ENCODE assay signal across 8 cellular contexts in the genomic region with DNA sequence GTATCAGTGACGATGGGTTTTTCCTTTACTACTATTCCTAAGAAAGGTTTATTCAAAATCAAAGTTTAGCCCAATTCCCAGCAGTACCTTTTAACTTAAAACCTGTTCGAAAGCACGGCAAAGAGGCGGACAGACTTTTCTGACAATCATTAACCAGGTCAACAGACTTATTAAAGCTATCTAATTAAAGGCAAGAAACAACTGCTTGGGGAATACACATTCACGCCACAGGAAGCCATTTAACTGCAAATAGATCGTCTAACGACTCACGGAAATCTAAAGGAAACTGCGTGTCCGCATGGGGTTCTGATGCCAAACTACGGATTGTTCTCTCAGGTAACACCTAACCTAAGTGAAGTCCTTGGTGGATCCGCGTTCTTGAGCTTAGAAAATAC. TPM values are rescaled to one million over a fixed set of nuclear protein-coding genes. Genes with fewer than 3 reads are reported as not detected.
A peak's percentile ranks its signal among the peaks of the same experiment; 100 is the strongest.
DNase-seq lines count a peak whose midpoint lies in the region; ATAC-seq and TF ChIP-seq lines count a peak whose summit lies in the region.

No MANE protein-coding gene starts in this region.

- intact Hi-C loops in CD8-positive, alpha-beta T cell (cut with DNase I, micrococcal nuclease): loop anchor here (1.0 to 10.0 kb wide), 14 partner anchors 8 to 937 kb away; a partner anchor contains a TSS
- intact Hi-C loops in right lobe of liver (cut with DNase I): no loop called here

- H3K36me3 Mint-ChIP-seq in CD8-positive, alpha-beta T cell: peaks cover 20% of the 10 kb centered on the region
- H3K36me3 Mint-ChIP-seq in type B pancreatic cell: no peaks in the 10 kb centered on the region

- H3K4me1 ChIP-seq in CD8-positive, alpha-beta T cell (ENCODE audit: insufficient read depth, low read length): peaks cover 8% of the 10 kb centered on the region
- no peaks in the 10 kb centered on the region for H3K4me1 ChIP-seq in right lobe of liver

- H3K4me3 Mint-ChIP-seq in CD8-positive, alpha-beta T cell: peak overlapping the region; percentile 91
- H3K4me3 Mint-ChIP-seq in type B pancreatic cell: peak overlapping the region; percentile 92

- POLR2A ChIA-PET in CD8-positive, alpha-beta T cell (lab: Charles Lee): interaction anchor here (0.7 to 2.6 kb wide), 12 partner anchors 10 to 1985 kb away, joined by 3 to 14 read pairs (median 4); a partner anchor contains a TSS

- 0% methylated on average over 11 of the region's 13 CpGs for WGBS in right lobe of liver (ENCODE audit: insufficient coverage, low coverage, low lambda C conversion rate, missing lambda C conversion rate)

- no peaks in the 10 kb centered on the region for H3K27me3 Mint-ChIP-seq in CD8-positive, alpha-beta T cell (ENCODE audit: low read depth)
- H3K27me3 Mint-ChIP-seq in type B pancreatic cell: no peaks in the 10 kb centered on the region

- ATAC-seq in CD8-positive, alpha-beta T cell: peak; percentile 32
- peak; percentile 17 for ATAC-seq in GM19455 (IDR thresholded peaks at IDR 0.05; ENCODE audit: unreplicated experiment)
- ATAC-seq in HG03571 (IDR thresholded peaks at IDR 0.05; ENCODE audit: unreplicated experiment): peak; percentile 13
- ATAC-seq in right lobe of liver: peak in 3 of 4 donors; percentile 3 to 28 (median 5)

- CTCF ChIA-PET in CD8-positive, alpha-beta T cell (lab: Charles Lee): interaction anchor here (0.9 to 3.0 kb wide), 3 partner anchors 11 to 170 kb away, joined by 3 to 35 read pairs (median 6); no protein-coding TSS in a partner anchor

- no peaks in the 10 kb centered on the region for H3K9me3 Mint-ChIP-seq in CD8-positive, alpha-beta T cell
- H3K9me3 Mint-ChIP-seq in type B pancreatic cell: no peaks in the 10 kb centered on the region

- H3K27ac Mint-ChIP-seq in CD8-positive, alpha-beta T cell: peak overlapping the region; percentile 95
- peak overlapping the region; percentile 96 for H3K27ac Mint-ChIP-seq in type B pancreatic cell

- no peaks in the 10 kb centered on the region for H3K36me3 ChIP-seq in CD8-positive, alpha-beta T cell (ENCODE audit: insufficient read depth, low read length)
- no peaks in the 10 kb centered on the region for H3K36me3 ChIP-seq in right lobe of liver

- H3K9me3 ChIP-seq in CD8-positive, alpha-beta T cell (ENCODE audit: low read length): no peaks in the 10 kb centered on the region
- no peaks in the 10 kb centered on the region for H3K9me3 ChIP-seq in right lobe of liver

- TF ChIP-seq POLR2A in right lobe of liver (IDR thresholded peaks at IDR 0.05): no peak

- H3K4me1 Mint-ChIP-seq in CD8-positive, alpha-beta T cell (ENCODE audit: low read depth): peaks cover 56% of the 10 kb centered on the region
- peaks cover 7% of the 10 kb centered on the region for H3K4me1 Mint-ChIP-seq in type B pancreatic cell (ENCODE audit: unreplicated experiment)

- in situ Hi-C loops in astrocyte of the spinal cord (cut with HindIII; ENCODE audit: low sequenced_read_pairs) (no loop called here), ACHN (cut with HindIII; ENCODE audit: low pct_ligation_motif_present, low pct_unique_long_range_greater_than_20kb, low sequenced_read_pairs) (no loop called here)

- DNase-seq in CD8-positive, alpha-beta T cell: no peak
- DNase-seq in astrocyte of the spinal cord (ENCODE audit: low read depth, low spot score) (no peak), right lobe of liver (peak in 1 of 3 donors; percentile 45), type B pancreatic cell (ENCODE audit: extremely low spot score, unreplicated experiment) (no peak), HuH-7 (ENCODE audit: low spot score) (no peak), ACHN (no peak)

- peak overlapping the region; percentile 74 for H3K4me3 ChIP-seq in CD8-positive, alpha-beta T cell (ENCODE audit: low read depth, low read length)
- H3K4me3 ChIP-seq in astrocyte of the spinal cord (ENCODE audit: low read depth, low read length) (peak overlapping the region; percentile 78), right lobe of liver (peak overlapping the region; percentile 84 to 94 (median 84))

- H3K27me3 ChIP-seq in CD8-positive, alpha-beta T cell (ENCODE audit: insufficient read depth, low read length): no peaks in the 10 kb centered on the region
- no peaks in the 10 kb centered on the region for H3K27me3 ChIP-seq in right lobe of liver

- H3K27ac ChIP-seq in CD8-positive, alpha-beta T cell (ENCODE audit: low read depth, low read length): peak overlapping the region; percentile 70
- peak overlapping the region; percentile 70 to 96 (median 87) for H3K27ac ChIP-seq in right lobe of liver

- no peak for TF ChIP-seq CTCF in CD8-positive, alpha-beta T cell (IDR thresholded peaks at IDR 0.05)
- no peak for TF ChIP-seq CTCF in astrocyte of the spinal cord (IDR thresholded peaks at IDR 0.05; ENCODE audit: low read depth, low read length)
- peak in 1 of 4 donors; percentile 17 for TF ChIP-seq CTCF in right lobe of liver (IDR thresholded peaks at IDR 0.05)
- no peak for TF ChIP-seq CTCF in type B pancreatic cell (conservative IDR thresholded peaks at IDR 0.05)

RNA-seq across cellular contexts. Expression of a gene that starts 0.7 kb away (rescaled TPM):
- total RNA-seq in CD8-positive, alpha-beta T cell: 10 to 100 TPM; 24.7 to 27.8 TPM
- 10 to 100 TPM in 2 of 6 experiments, 1 to 10 TPM in 4; 6.4 to 12.5 (median 8.9) TPM for total RNA-seq in right lobe of liver
- total RNA-seq in type B pancreatic cell (ENCODE audit: low replicate concordance): 16.4 and 29.0 TPM in 2 replicates

Comparison
In these comparisons a context has a peak if more than half of its experiments do, and no peak if none do; other contexts are left out.
1. intact Hi-C loops: an anchor here in CD8-positive, alpha-beta T cell (1.0 to 10.0 kb wide); none called in right lobe of liver.